Comparison of ENCODE assay signal across 10 cellular contexts in genomic region chr5:141851195-141851874, GRCh38. TPM values are rescaled to one million over a fixed set of nuclear protein-coding genes. Genes with fewer than 3 reads are reported as not detected.
A peak's percentile ranks its signal among the peaks of the same experiment; 100 is the strongest.
DNase-seq lines count a peak whose midpoint lies in the region; ATAC-seq, FAIRE-seq and TF ChIP-seq lines count a peak whose summit lies in the region.
"Had no signal": no experiment of that assay in that cellular context is flagged by ENCODE, and none has a peak within 500 bp of the region (broad histone marks: within the 10 kb centered on the region; RNA-seq: fewer than 3 reads in every experiment).

No MANE protein-coding gene starts in this region.

- H3K9me1 ChIP-seq in IMR-90 (ENCODE audit: insufficient read depth, low read length), result peaks cover 8% of the 10 kb centered on the region

- no TSS peak for BruUV-seq in IMR-90 (replicated peaks; lab: Mats Ljungman, UMichigan)

- H3K18ac ChIP-seq in IMR-90 (ENCODE audit: low read depth, low read length) (no peak overlapping the region), H1 (ENCODE audit: extremely low read depth, low read length) (peak overlapping the region; percentile 34), neuronal stem cell (ENCODE audit: low read length) (peak overlapping the region; percentile 89)

- H3K36me3 Mint-ChIP-seq in CD4-positive, alpha-beta memory T cell, result peaks cover 0 to 2% of the 10 kb centered on the region in 2 donors

- dilution Hi-C loops in IMR-90 (cut with HindIII; ENCODE audit: low sequenced_read_pairs, unreplicated experiment), result no loop called here

- H2AFZ ChIP-seq in IMR-90 (replicated peaks; ENCODE audit: low read length, poor library complexity) (peak overlapping the region; percentile 74), H1 (ENCODE audit: low read length) (no peak overlapping the region), neuronal stem cell (ENCODE audit: low read length) (no peak overlapping the region)

- in situ Hi-C loops in IMR-90 (cut with MboI; ENCODE audit: low sequenced_read_pairs), result no loop called here

- CTCF ChIA-PET in CD4-positive, alpha-beta memory T cell (lab: Charles Lee; ENCODE audit: partially characterized antibody), result no interaction called here
- CTCF ChIA-PET in IMR-90 (lab: Yijun Ruan, JAX), result no interaction called here
- CTCF ChIA-PET in H1 (lab: Charles Lee; ENCODE audit: partially characterized antibody), result interaction anchor here (1.1 to 14.0 kb wide), 3 partner anchors 8 to 37 kb away, joined by 3 to 200 read pairs (median 4); partner anchors contain the start of gene PCDH1

- peak overlapping the region; percentile 62; the same call in 1 of the 2 replicates for H3K14ac ChIP-seq in IMR-90 (replicated peaks; ENCODE audit: low read depth, low read length)
- H3K14ac ChIP-seq in H1 (ENCODE audit: insufficient read length), result no peak overlapping the region
- no peak overlapping the region for H3K14ac ChIP-seq in neuronal stem cell (ENCODE audit: low read length)

- no peak for TF ChIP-seq EP300 in H1 (IDR thresholded peaks at IDR 0.05; ENCODE audit: borderline replicate concordance in 1 of 2, low read depth in 2 of 2, low read length in 2 of 2)

- peak overlapping the region; percentile 84 for H2AK9ac ChIP-seq in IMR-90 (replicated peaks; ENCODE audit: low read depth, low read length, poor library complexity)

- peak overlapping the region; percentile 80 to 92; a peak in 3 of 4 replicates for H4K8ac ChIP-seq in IMR-90 (ENCODE audit: low read depth in 2 of 2, low read length in 2 of 2)
- H4K8ac ChIP-seq in H1 (ENCODE audit: extremely low read depth, insufficient read depth, low read length), result no peak overlapping the region
- no peak overlapping the region for H4K8ac ChIP-seq in neuronal stem cell (ENCODE audit: low read depth, low read length)

- peak overlapping the region; percentile 77 for H3K4ac ChIP-seq in IMR-90 (ENCODE audit: low read depth, low read length)
- H3K4ac ChIP-seq in H1 (replicated peaks; ENCODE audit: insufficient read length, low read depth, low read length), result no peak overlapping the region
- H3K4ac ChIP-seq in neuronal stem cell (ENCODE audit: low read length), result no peak overlapping the region

- H2AK5ac ChIP-seq in IMR-90 (ENCODE audit: low read depth, low read length) (peak overlapping the region; percentile 46; the same call in 1 of the 2 replicates), H1 (ENCODE audit: low read depth, low read length) (peak overlapping the region; percentile 88), neuronal stem cell (ENCODE audit: low read depth, low read length) (peak overlapping the region; percentile 91)

- peaks cover 9% of the 10 kb centered on the region for H3K4me1 ChIP-seq in CD4-positive, alpha-beta memory T cell (ENCODE audit: insufficient read depth, low read length)
- peaks cover 4% of the 10 kb centered on the region for H3K4me1 ChIP-seq in IMR-90 (ENCODE audit: control insufficient read depth, insufficient read depth, low read length)
- H3K4me1 ChIP-seq in H1 (replicated peaks in 1 of 4; ENCODE audit: control insufficient read depth in 3 of 4, insufficient read depth in 4 of 4, low read length in 3 of 4), result peaks cover 14 to 46% (median 36%) of the 10 kb centered on the region in 4 experiments
- peaks cover 23 to 27% of the 10 kb centered on the region in 2 donors for H3K4me1 ChIP-seq in neuronal stem cell (ENCODE audit: control insufficient read depth in 2 of 2, insufficient read depth in 1 of 2, low read depth in 1 of 2, low read length in 2 of 2)

- H3K9ac ChIP-seq in IMR-90 (ENCODE audit: low read depth, low read length), result no peak overlapping the region
- peak overlapping the region in 2 of 4 experiments; percentile 2 to 5; a peak in 4 of 7 replicates for H3K9ac ChIP-seq in H1 (replicated peaks in 1 of 4; ENCODE audit: extremely low read depth in 1 of 4, low read depth in 3 of 4, low read length in 3 of 4)
- H3K9ac ChIP-seq in neuronal stem cell (ENCODE audit: low read depth, low read length, poor library complexity), result no peak overlapping the region

- H2BK120ac ChIP-seq in IMR-90 (ENCODE audit: low read depth, low read length), result 0 out of 2 replicates have a peak overlapping the region, but pooled peaks have one; percentile 42
- H2BK120ac ChIP-seq in H1 (replicated peaks; ENCODE audit: low read depth, low read length), result no peak overlapping the region
- H2BK120ac ChIP-seq in neuronal stem cell (ENCODE audit: low read depth, low read length), result peak overlapping the region; percentile 49

- H3K23me2 ChIP-seq in H1 (ENCODE audit: low read depth, low read length), result peaks cover 8% of the 10 kb centered on the region; the same call in 1 of the 2 replicates

- no peaks in the 10 kb centered on the region for H3K27me3 Mint-ChIP-seq in CD4-positive, alpha-beta memory T cell

- H4K5ac ChIP-seq in IMR-90 (ENCODE audit: low read depth, low read length), result peak overlapping the region; percentile 43; the same call in 1 of the 2 replicates
- H4K5ac ChIP-seq in H1 (ENCODE audit: insufficient read length, low read depth, low read length), result peak overlapping the region; percentile 0

- ATAC-seq in IMR-90 (ENCODE audit: low read depth) (no peak), GM18505 (IDR thresholded peaks at IDR 0.05; ENCODE audit: unreplicated experiment) (no peak), HG03108 (IDR thresholded peaks at IDR 0.05; ENCODE audit: unreplicated experiment) (no peak)
- ATAC-seq: stimulated activated naive B cell treated with anti-CD40 and anti-IgM and Interleukin-4, amounts not matched to agents 10 μg/mL and 1 μg/mL and 100 μg/mL, for 72 hours had no signal

- peak overlapping the region; percentile 48; the same call in 1 of the 2 replicates for H3K23ac ChIP-seq in IMR-90 (ENCODE audit: low read depth, low read length)
- no peak overlapping the region for H3K23ac ChIP-seq in H1 (ENCODE audit: insufficient read length)
- no peak overlapping the region for H3K23ac ChIP-seq in neuronal stem cell (ENCODE audit: low read depth, low read length, poor library complexity)

- H3K4me2 ChIP-seq in IMR-90 (ENCODE audit: low read depth, low read length), result no peak overlapping the region
- peak overlapping the region; percentile 56 to 80 for H3K4me2 ChIP-seq in H1 (ENCODE audit: insufficient read depth in 1 of 2, low read depth in 2 of 2, low read length in 2 of 2)
- no peak overlapping the region for H3K4me2 ChIP-seq in neuronal stem cell (ENCODE audit: insufficient read depth, low read length, poor library complexity, severe bottlenecking)

- H3K36me3 ChIP-seq in CD4-positive, alpha-beta memory T cell (ENCODE audit: insufficient read depth, low read length), result no peaks in the 10 kb centered on the region
- H3K36me3 ChIP-seq in IMR-90 (ENCODE audit: control insufficient read depth, insufficient read depth, low read length) (no peaks in the 10 kb centered on the region), H1 (ENCODE audit: control insufficient read depth in 2 of 4, insufficient read depth in 4 of 4, low read length in 3 of 4) (peaks cover 2 to 16% (median 11%) of the 10 kb centered on the region in 4 experiments; a peak in 6 of 8 replicates), neuronal stem cell (replicated peaks in 1 of 2; ENCODE audit: control insufficient read depth in 2 of 2, insufficient read depth in 2 of 2, low read length in 2 of 2) (peaks cover 6 to 27% of the 10 kb centered on the region in 2 donors)

- H4K20me1 ChIP-seq in IMR-90 (ENCODE audit: insufficient read depth, low read length) (no peaks in the 10 kb centered on the region), H1 (replicated peaks in 1 of 2; ENCODE audit: control insufficient read depth in 1 of 2, insufficient read depth in 2 of 2, low read length in 2 of 2) (no peaks in the 10 kb centered on the region)

- H3K27ac Mint-ChIP-seq in CD4-positive, alpha-beta memory T cell, result peak overlapping the region in 5 of 7 donors; percentile 29 to 87 (median 68)

- H2BK15ac ChIP-seq in IMR-90 (ENCODE audit: low read depth, low read length) (no peak overlapping the region), H1 (ENCODE audit: low read length) (peak overlapping the region; percentile 81; the same call in 1 of the 2 replicates), neuronal stem cell (ENCODE audit: low read length) (peak overlapping the region; percentile 1)

- TF ChIP-seq POLR2A in IMR-90 (IDR thresholded peaks at IDR 0.05; ENCODE audit: low read depth, low read length), result no peak
- no peak; a peak in 1 of 3 replicates for TF ChIP-seq POLR2A in H1 (IDR thresholded peaks at IDR 0.05; ENCODE audit: control extremely low read depth in 1 of 2, low read depth in 2 of 2, low read length in 2 of 2)
- no peak for TF ChIP-seq POLR2A in GM18505 (IDR thresholded peaks at IDR 0.05; ENCODE audit: borderline replicate concordance, extremely low read depth, insufficient read depth, insufficient read length)

- H3K4me1 Mint-ChIP-seq in CD4-positive, alpha-beta memory T cell, result peaks cover 5 to 14% (median 8%) of the 10 kb centered on the region in 4 donors

- no peak overlapping the region for H3K27ac ChIP-seq in CD4-positive, alpha-beta memory T cell (ENCODE audit: low read depth, low read length)
- H3K27ac ChIP-seq in IMR-90 (ENCODE audit: insufficient read depth, low read length) (no peak overlapping the region), H1 (ENCODE audit: low read depth, low read length) (peak overlapping the region; percentile 82), neuronal stem cell (replicated peaks; ENCODE audit: low read length) (peak overlapping the region; percentile 62)

- no peaks in the 10 kb centered on the region for H3K9me3 ChIP-seq in CD4-positive, alpha-beta memory T cell (ENCODE audit: control insufficient read depth in 1 of 2, low read length in 2 of 2)
- H3K9me3 ChIP-seq in IMR-90 (ENCODE audit: control insufficient read depth, insufficient read depth, low read length) (no peaks in the 10 kb centered on the region), H1 (ENCODE audit: insufficient read depth in 2 of 2, low read depth in 1 of 2, low read length in 1 of 2) (no peaks in the 10 kb centered on the region), neuronal stem cell (replicated peaks in 1 of 2; ENCODE audit: control insufficient read depth in 2 of 2, insufficient read depth in 1 of 2, low read depth in 1 of 2, low read length in 2 of 2) (no peaks in the 10 kb centered on the region)

- POLR2A ChIA-PET in CD4-positive, alpha-beta memory T cell (lab: Charles Lee; ENCODE audit: partially characterized antibody), result no interaction called here
- POLR2A ChIA-PET in IMR-90 (lab: Charles Lee; ENCODE audit: unreplicated experiment), result no interaction called here
- POLR2A ChIA-PET in H1 (lab: Charles Lee; ENCODE audit: partially characterized antibody), result interaction anchor here (1.2 to 10.7 kb wide), 3 partner anchors 10 to 28 kb away, joined by 3 to 173 read pairs (median 5); partner anchors contain the start of gene PCDH1

- 94% methylated on average over 3 of the region's 10 CpGs; no CpG with 5 or more reads in 1 of the 2 experiments for WGBS in IMR-90 (ENCODE audit: extremely low coverage in 2 of 2, insufficient read length in 1 of 2), 2 experiments
- WGBS in H1 (ENCODE audit: extremely low coverage in 1 of 2, insufficient coverage in 1 of 2, insufficient read length in 1 of 2, insufficient replicate concordance in 2 of 2, low coverage in 1 of 2, low lambda C conversion rate in 2 of 2, missing lambda C conversion rate in 1 of 2), 2 experiments, result 79% methylated on average over 10 of the region's 10 CpGs; no CpG with 5 or more reads in 1 of the 2 experiments
- no CpG with 5 or more reads among the region's 10 CpGs for WGBS in neuronal stem cell (ENCODE audit: extremely low coverage in 2 of 2, insufficient read length in 2 of 2, insufficient replicate concordance in 1 of 2), 2 donors

- H3K56ac ChIP-seq in IMR-90 (ENCODE audit: extremely low read depth, insufficient read depth, low read length) (no peak overlapping the region), H1 (replicated peaks; ENCODE audit: insufficient read length, low read depth, low read length) (no peak overlapping the region)

- H3K9me3 Mint-ChIP-seq in CD4-positive, alpha-beta memory T cell, result no peaks in the 10 kb centered on the region
- H3K9me3 Mint-ChIP-seq: stimulated activated naive B cell treated with anti-CD40 and anti-IgM and Interleukin-4, amounts not matched to agents 10 μg/mL and 1 μg/mL and 100 μg/mL, for 72 hours had no signal

- no peaks in the 10 kb centered on the region for H3K27me3 ChIP-seq in CD4-positive, alpha-beta memory T cell (ENCODE audit: insufficient read depth, low read length)
- H3K27me3 ChIP-seq in IMR-90 (ENCODE audit: control insufficient read depth, insufficient read depth, low read length) (peaks cover 4% of the 10 kb centered on the region), H1 (replicated peaks in 1 of 4; ENCODE audit: control insufficient read depth in 3 of 4, extremely low read depth in 1 of 4, insufficient read depth in 3 of 4, low read length in 3 of 4) (no peaks in the 10 kb centered on the region), neuronal stem cell (ENCODE audit: control insufficient read depth in 3 of 3, insufficient read depth in 3 of 3, low read depth in 1 of 3, low read length in 3 of 3) (no peaks in the 10 kb centered on the region)

- H2BK20ac ChIP-seq in IMR-90 (ENCODE audit: low read depth, low read length) (peak overlapping the region; percentile 39; the same call in 1 of the 2 replicates), H1 (ENCODE audit: low read length) (peak overlapping the region; percentile 72; the same call in 1 of the 2 replicates)

- H2BK5ac ChIP-seq in IMR-90 (ENCODE audit: low read depth, low read length, poor library complexity, severe bottlenecking) (no peak overlapping the region), H1 (ENCODE audit: low read depth, low read length) (peak overlapping the region; percentile 78; the same call in 1 of the 2 replicates), neuronal stem cell (ENCODE audit: low read length) (peak overlapping the region; percentile 84)

- intact Hi-C loops in CD4-positive, alpha-beta memory T cell (cut with micrococcal nuclease), result no loop called here
- intact Hi-C loops in IMR-90 (cut with micrococcal nuclease), result no loop called here

- H4K91ac ChIP-seq in IMR-90 (ENCODE audit: insufficient read depth, low read depth, low read length), result peak overlapping the region; percentile 74; the same call in 1 of the 2 replicates
- peak overlapping the region; percentile 32 for H4K91ac ChIP-seq in H1 (replicated peaks; ENCODE audit: insufficient read length, low read length)
- no peak overlapping the region for H4K91ac ChIP-seq in neuronal stem cell (ENCODE audit: low read depth, low read length, poor library complexity)

- TF ChIP-seq CTCF in IMR-90 (conservative IDR thresholded peaks at IDR 0.05; ENCODE audit: low read depth, low read length), result no peak
- no peak for TF ChIP-seq CTCF in H1 (IDR thresholded peaks at IDR 0.05; ENCODE audit: control extremely low read depth in 1 of 3, insufficient read depth in 1 of 3, low read depth in 1 of 3, low read length in 3 of 3)

- H2BK12ac ChIP-seq in H1 (ENCODE audit: low read depth, low read length) (peak overlapping the region; percentile 88), neuronal stem cell (ENCODE audit: low read length) (no peak overlapping the region)

- peaks cover 0 to 16% of the 10 kb centered on the region in 2 experiments; a peak in 1 of 4 replicates for H3K79me2 ChIP-seq in H1 (ENCODE audit: control insufficient read depth in 1 of 2, insufficient read depth in 2 of 2, low read length in 2 of 2)

- H3K79me1 ChIP-seq in IMR-90 (ENCODE audit: low read depth in 1 of 2, low read length in 2 of 2) (0 out of 4 replicates have a peak, but pooled peaks cover 0 to 3% of the 10 kb centered on the region in 2 experiments), H1 (ENCODE audit: low read depth, low read length) (peaks cover 6% of the 10 kb centered on the region; the same call in 1 of the 2 replicates), neuronal stem cell (ENCODE audit: low read depth, low read length) (peaks cover 8% of the 10 kb centered on the region)

- H3K4me3 Mint-ChIP-seq in CD4-positive, alpha-beta memory T cell, result peak overlapping the region; percentile 32 to 84 (median 72)

- TF ChIP-seq RAD21 in IMR-90 (IDR thresholded peaks at IDR 0.05; ENCODE audit: low read length), result no peak
- TF ChIP-seq RAD21 in H1 (IDR thresholded peaks at IDR 0.05 in 1 of 2, conservative IDR thresholded peaks at IDR 0.05 in 1 of 2; ENCODE audit: low read depth in 2 of 2, low read length in 2 of 2), result no peak

- H3K4me3 ChIP-seq in CD4-positive, alpha-beta memory T cell (ENCODE audit: low read length in 2 of 2), result no peak overlapping the region
- H3K4me3 ChIP-seq in IMR-90 (ENCODE audit: insufficient read depth, low read depth, low read length) (no peak overlapping the region), H1 (ENCODE audit: extremely low read depth in 1 of 4, insufficient read depth in 2 of 4, low read depth in 3 of 4, low read length in 4 of 4) (peak overlapping the region in 3 of 4 experiments; percentile 23 to 50 (median 34); a peak in 4 of 8 replicates), neuronal stem cell (ENCODE audit: low read length in 2 of 2) (no peak overlapping the region)

- no peak for FAIRE-seq in H1 (lab: Jason Lieb, UNC)

- DNase-seq in CD4-positive, alpha-beta memory T cell, result no peak
- DNase-seq in IMR-90 (no peak), H1 (ENCODE audit: low read depth in 1 of 2, low spot score in 2 of 2) (no peak), neuronal stem cell (ENCODE audit: low spot score) (no peak), RPMI8226 (no peak)
- no peak for DNase-seq in activated CD8-positive, alpha-beta memory T cell treated with anti-CD3 and anti-CD28 coated beads for 24 hours
- DNase-seq: stimulated activated naive B cell treated with anti-CD40 and anti-IgM and Interleukin-4, amounts not matched to agents 10 μg/mL and 1 μg/mL and 100 μg/mL, for 72 hours had no signal

RNA-seq across cellular contexts. Expression of gene PCDH1, which starts 26.9 kb away (rescaled TPM):
- not detected for total RNA-seq in CD4-positive, alpha-beta memory T cell
- not detected for polyA plus RNA-seq in CD4-positive, alpha-beta memory T cell
- total RNA-seq in IMR-90 (2012; rRNA removed), result 0.83 and 0.90 TPM in 2 replicates
- polyA plus RNA-seq in IMR-90 (2012; rRNA removed), result 0.74 and 0.82 TPM in 2 replicates
- polyA plus RNA-seq in IMR-90 (2012; cell fraction: cytosol; rRNA removed), result 0.26 and 0.82 TPM in 2 replicates
- polyA plus RNA-seq in IMR-90 (2012; cell fraction: nucleus; rRNA removed; ENCODE audit: low replicate concordance), result 0.44 and 0.89 TPM in 2 replicates
- 101 and 106 TPM in 2 replicates for total RNA-seq in H1 (2021; fragmentation: NEBNext Ultra II Directional; extraction: Animal tissue kit (Norgen Biotek cat#: 25700))
- 102 and 120 TPM in 2 replicates for polyA plus RNA-seq in H1 (2011; rRNA removed)
- polyA plus RNA-seq in H1 (2011; cell fraction: cytosol; rRNA removed), result 88.6 TPM
- polyA plus RNA-seq in H1 (2011; cell fraction: nucleus; rRNA removed), result 154 TPM
- 74.4 to 110 TPM (median 100 TPM) in 4 replicates for polyA plus RNA-seq in H1 (2012, experiment 1 of 2)
- polyA plus RNA-seq in H1 (2012, experiment 2 of 2), result 97.8 TPM
- polyA plus RNA-seq in H1 (2013, experiment 1 of 2), result 130 TPM
- polyA plus RNA-seq in H1 (2013, experiment 2 of 2), result 120 TPM
- polyA minus RNA-seq in H1 (2011; rRNA and poly(A)+ RNA removed), result 292 and 318 TPM in 2 replicates
- 143 TPM for polyA minus RNA-seq in H1 (2011; cell fraction: cytosol; rRNA and poly(A)+ RNA removed)
- polyA minus RNA-seq in H1 (2011; cell fraction: nucleus; rRNA and poly(A)+ RNA removed), result 96.9 TPM
- 7.6 TPM for polyA plus RNA-seq in neuronal stem cell (2013, experiment 1 of 2)
- polyA plus RNA-seq in neuronal stem cell (2013, experiment 2 of 2), result 7.7 TPM
- total RNA-seq: activated CD8-positive, alpha-beta memory T cell treated with anti-CD3 and anti-CD28 coated beads for 36 hours had no signal

Comparison
In these comparisons a context has a peak if more than half of its experiments do, and no peak if none do; other contexts are left out.
1. H3K27ac ChIP-seq: peak in H1 (single experiment) and neuronal stem cell (single experiment); none in CD4-positive, alpha-beta memory T cell (single experiment) and IMR-90 (single experiment).
2. H3K4me3 ChIP-seq: peak in H1 (3 of 4); none in CD4-positive, alpha-beta memory T cell (0 of 2), IMR-90 (single experiment) and neuronal stem cell (0 of 2).
3. H3K4me2 ChIP-seq: peak in H1 (2 of 2); none in IMR-90 (single experiment) and neuronal stem cell (single experiment).
4. H4K8ac ChIP-seq: peak in IMR-90 (2 of 2); none in H1 (single experiment) and neuronal stem cell (single experiment).
5. RNA of gene PCDH1, which starts 26.9 kb away (total RNA-seq): 101 to 106 TPM in H1; 0.83 to 0.90 TPM in IMR-90 and not detected in CD4-positive, alpha-beta memory T cell; every median in the first group is over 10 times any median in the second.
6. Peak in every context shown above with its lines, with median percentiles within 50 percentile points of each other: H2AK5ac ChIP-seq.